Comparison of ENCODE assay signal across 9 cellular contexts in the genomic region with DNA sequence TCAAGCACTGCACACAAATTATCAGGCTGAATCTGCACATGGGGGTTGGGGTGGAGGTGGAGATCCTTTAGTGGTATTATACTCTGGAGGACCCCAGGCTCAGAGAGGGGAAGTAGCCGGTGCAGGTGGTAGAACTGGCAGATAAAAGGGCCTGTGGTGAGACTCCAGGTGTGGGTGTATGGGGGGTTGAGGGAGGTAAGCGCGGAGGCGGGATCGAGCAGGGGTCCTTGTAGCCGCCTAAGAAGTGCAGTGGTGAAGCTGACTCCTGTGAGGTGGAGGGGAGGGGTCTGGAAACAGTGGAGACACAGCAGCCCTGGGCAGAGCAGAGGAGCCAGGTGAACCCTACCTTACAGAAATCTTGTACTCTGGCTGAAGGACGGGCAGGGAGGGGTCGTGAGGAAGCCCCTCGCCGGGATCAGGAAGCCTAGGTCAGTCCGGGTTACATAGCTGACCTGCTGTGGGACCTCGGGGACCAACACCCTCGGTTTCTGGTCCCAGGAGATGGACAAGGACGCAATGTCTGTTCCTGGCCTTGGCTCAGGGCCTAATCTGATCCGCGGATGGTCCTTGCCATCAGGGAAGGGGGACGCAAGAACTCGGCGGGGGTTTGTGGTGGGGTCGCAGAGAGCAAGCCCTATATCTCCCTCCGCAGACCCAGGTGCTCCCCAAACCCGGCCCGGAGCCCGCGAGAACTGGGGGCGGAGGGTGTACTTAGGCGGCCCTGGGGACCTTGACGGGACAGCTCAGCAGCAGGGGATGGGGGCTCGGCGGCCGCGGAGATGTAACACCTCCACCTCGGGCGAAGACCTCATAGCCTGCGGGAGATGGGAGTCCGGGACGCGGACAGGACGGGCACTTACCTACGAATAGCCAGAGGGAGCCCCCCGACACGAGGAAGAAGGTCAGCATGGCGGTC. TPM values are rescaled to one million over a fixed set of nuclear protein-coding genes. Genes with fewer than 3 reads are reported as not detected.
DNase-seq lines count a peak whose midpoint lies in the region; ATAC-seq and TF ChIP-seq lines count a peak whose summit lies in the region.
"Had no signal": no experiment of that assay in that cellular context is flagged by ENCODE, and none has a peak within 500 bp of the region (broad histone marks: within the 10 kb centered on the region; RNA-seq: fewer than 3 reads in every experiment).

No MANE protein-coding gene starts in this region.

- DNase-seq in HFFc6 (no peak), iPS DF 6.9 (ENCODE audit: low read depth, low spot score) (no peak), NCI-H1105 treated with DMSO at 0.1 percent for 48 hours (lab: John Stamatoyannopoulos, UW) (no peak), HUDEP-2 (lab: John Stamatoyannopoulos, UW; ENCODE audit: unreplicated experiment in 76 of 76) (no peak), GOT3 (lab: John Stamatoyannopoulos, UW) (no peak)
- no peak for DNase-seq in activated T-helper 2 cell treated with anti-CD3 and anti-CD28 coated beads, Interferon-gamma antibody, Interleukin-2, Interleukin-4, amounts not matched to agents 10 μg/mL and 5 μg/mL and 100 μg/mL, durations not matched to agents 14 hours and 24 hours and 36 hours (ENCODE audit: low spot score)

- H3K9me3 Mint-ChIP-seq in HFFc6: no peaks in the 10 kb centered on the region
- no peaks in the 10 kb centered on the region for H3K9me3 Mint-ChIP-seq in activated T-helper 2 cell treated with anti-CD3 and anti-CD28 coated beads, Interferon-gamma antibody, Interleukin-2, Interleukin-4, amounts not matched to agents 10 μg/mL and 5 μg/mL and 100 μg/mL, durations not matched to agents 14 hours and 24 hours and 36 hours

- no peaks in the 10 kb centered on the region for H3K9me3 ChIP-seq in iPS DF 6.9 (ENCODE audit: control insufficient read depth, insufficient read depth, low read length)

- H3K27me3 Mint-ChIP-seq in HFFc6 (ENCODE audit: insufficient read depth): peaks cover 32% of the 10 kb centered on the region
- H3K27me3 Mint-ChIP-seq in activated T-helper 2 cell treated with anti-CD3 and anti-CD28 coated beads, Interferon-gamma antibody, Interleukin-2, Interleukin-4, amounts not matched to agents 10 μg/mL and 5 μg/mL and 100 μg/mL, durations not matched to agents 14 hours and 24 hours and 36 hours (ENCODE audit: low read depth): peaks cover 54% of the 10 kb centered on the region

- intact Hi-C loops in activated T-helper 2 cell treated with anti-CD3 and anti-CD28 coated beads, Interferon-gamma antibody, Interleukin-2, Interleukin-4, amounts not matched to agents 10 μg/mL and 5 μg/mL and 100 μg/mL, durations not matched to agents 14 hours and 24 hours and 36 hours (cut with micrococcal nuclease): loop anchor here (1.0 to 10.0 kb wide), 2 partner anchors 9 to 756 kb away; no protein-coding TSS in a partner anchor

- no CpG with 5 or more reads among the region's 43 CpGs for WGBS in iPS DF 6.9 (ENCODE audit: insufficient coverage, insufficient read length)

- no peaks in the 10 kb centered on the region for H3K4me1 Mint-ChIP-seq in HFFc6 (ENCODE audit: low read depth)
- peaks cover 35% of the 10 kb centered on the region for H3K4me1 Mint-ChIP-seq in activated T-helper 2 cell treated with anti-CD3 and anti-CD28 coated beads, Interferon-gamma antibody, Interleukin-2, Interleukin-4, amounts not matched to agents 10 μg/mL and 5 μg/mL and 100 μg/mL, durations not matched to agents 14 hours and 24 hours and 36 hours (ENCODE audit: low read depth)

- TF ChIP-seq CTCF in HFFc6 (IDR thresholded peaks at IDR 0.05): no peak

- H3K27me3 ChIP-seq in iPS DF 6.9 (ENCODE audit: control insufficient read depth, insufficient read depth, low read length): peaks cover 7% of the 10 kb centered on the region; the same call in 1 of the 2 replicates

- H3K27ac Mint-ChIP-seq in HFFc6: no peak overlapping the region
- no peak overlapping the region for H3K27ac Mint-ChIP-seq in activated T-helper 2 cell treated with anti-CD3 and anti-CD28 coated beads, Interferon-gamma antibody, Interleukin-2, Interleukin-4, amounts not matched to agents 10 μg/mL and 5 μg/mL and 100 μg/mL, durations not matched to agents 14 hours and 24 hours and 36 hours

- H3K36me3 Mint-ChIP-seq in HFFc6 (ENCODE audit: low read depth): peaks cover 3% of the 10 kb centered on the region; the same call in 1 of the 2 replicates
- peaks cover 3% of the 10 kb centered on the region for H3K36me3 Mint-ChIP-seq in activated T-helper 2 cell treated with anti-CD3 and anti-CD28 coated beads, Interferon-gamma antibody, Interleukin-2, Interleukin-4, amounts not matched to agents 10 μg/mL and 5 μg/mL and 100 μg/mL, durations not matched to agents 14 hours and 24 hours and 36 hours (ENCODE audit: low read depth)

- H3K27ac ChIP-seq in iPS DF 6.9 (ENCODE audit: low read length) (no peak overlapping the region), skin epidermis (no peak overlapping the region)

- peak overlapping the region; percentile 52 for H3K4me3 Mint-ChIP-seq in HFFc6
- peak overlapping the region; percentile 77 for H3K4me3 Mint-ChIP-seq in activated T-helper 2 cell treated with anti-CD3 and anti-CD28 coated beads, Interferon-gamma antibody, Interleukin-2, Interleukin-4, amounts not matched to agents 10 μg/mL and 5 μg/mL and 100 μg/mL, durations not matched to agents 14 hours and 24 hours and 36 hours (ENCODE audit: low read depth)

- H3K4me1 ChIP-seq in iPS DF 6.9 (ENCODE audit: control insufficient read depth, insufficient read depth, low read length): peaks cover 5% of the 10 kb centered on the region; the same call in 1 of the 2 replicates

- no peaks in the 10 kb centered on the region for H3K36me3 ChIP-seq in iPS DF 6.9 (ENCODE audit: control insufficient read depth, insufficient read depth, low read length)

- ATAC-seq in HG02678 (IDR thresholded peaks at IDR 0.05; ENCODE audit: unreplicated experiment): no peak

- peak overlapping the region; percentile 43; the same call in 1 of the 2 replicates for H3K4me3 ChIP-seq in iPS DF 6.9 (ENCODE audit: low read length)
- H3K4me3 ChIP-seq in skin epidermis: peak overlapping the region; percentile 32 to 59 (median 35)

RNA-seq across cellular contexts. Expression of gene ACSL6, which starts 0.6 kb away (rescaled TPM):
- total RNA-seq in HFFc6 (2021; fragmentation: NEBNext Ultra II Directional; extraction: Animal tissue kit (Norgen Biotek cat#: 25700)): not detected
- 27.7 and 34.0 TPM in 2 replicates for total RNA-seq in activated T-helper 2 cell treated with anti-CD3 and anti-CD28 coated beads, Interferon-gamma antibody, Interleukin-2, Interleukin-4, amounts not matched to agents 10 μg/mL and 5 μg/mL and 100 μg/mL, durations not matched to agents 14 hours and 24 hours and 36 hours

RNA-seq across cellular contexts. Expression of gene IL3, which starts 49.6 kb away (rescaled TPM):
- not detected for total RNA-seq in HFFc6 (2021; fragmentation: NEBNext Ultra II Directional; extraction: Animal tissue kit (Norgen Biotek cat#: 25700))
- 140 and 142 TPM in 2 replicates for total RNA-seq in activated T-helper 2 cell treated with anti-CD3 and anti-CD28 coated beads, Interferon-gamma antibody, Interleukin-2, Interleukin-4, amounts not matched to agents 10 μg/mL and 5 μg/mL and 100 μg/mL, durations not matched to agents 14 hours and 24 hours and 36 hours
- total RNA-seq: HT1080 had no signal

Comparison
In these comparisons a context has a peak if more than half of its experiments do, and no peak if none do; other contexts are left out.
1. RNA of gene ACSL6, which starts 0.6 kb away (total RNA-seq): 27.7 to 34.0 TPM in activated T-helper 2 cell treated with anti-CD3 and anti-CD28 coated beads, Interferon-gamma antibody, Interleukin-2, Interleukin-4, amounts not matched to agents 10 μg/mL and 5 μg/mL and 100 μg/mL, durations not matched to agents 14 hours and 24 hours and 36 hours; not detected in HFFc6; every median in the first group is over 10 times any median in the second.
2. RNA of gene IL3, which starts 49.6 kb away (total RNA-seq): 140 to 142 TPM in activated T-helper 2 cell treated with anti-CD3 and anti-CD28 coated beads, Interferon-gamma antibody, Interleukin-2, Interleukin-4, amounts not matched to agents 10 μg/mL and 5 μg/mL and 100 μg/mL, durations not matched to agents 14 hours and 24 hours and 36 hours; not detected in HFFc6; every median in the first group is over 100 times any median in the second.